ENCODE assay signal across 8 cellular contexts in genomic region chr12:53791735-53792326, GRCh38. TPM values are rescaled to one million over a fixed set of nuclear protein-coding genes. Genes with fewer than 3 reads are reported as not detected.
DNase-seq lines count a peak whose midpoint lies in the region; ATAC-seq lines count a peak whose summit lies in the region.

No MANE protein-coding gene starts in this region.

- no peak for ATAC-seq in T-helper 17 cell
- no peak for ATAC-seq in effector memory CD8-positive, alpha-beta T cell (replicated peaks)
- no peak for ATAC-seq in HG03565 (IDR thresholded peaks at IDR 0.05; ENCODE audit: unreplicated experiment)
- no peak for ATAC-seq in HG02588 (IDR thresholded peaks at IDR 0.05; ENCODE audit: unreplicated experiment)

- H3K36me3 Mint-ChIP-seq in T-helper 17 cell (ENCODE audit: low read depth): no peaks in the 10 kb centered on the region
- no peaks in the 10 kb centered on the region for H3K36me3 Mint-ChIP-seq in effector memory CD8-positive, alpha-beta T cell (ENCODE audit: insufficient read depth)

- H3K27me3 Mint-ChIP-seq in T-helper 17 cell: peaks cover 43% of the 10 kb centered on the region
- peaks cover 27 to 42% of the 10 kb centered on the region in 2 donors for H3K27me3 Mint-ChIP-seq in effector memory CD8-positive, alpha-beta T cell

- no peaks in the 10 kb centered on the region for H3K4me1 Mint-ChIP-seq in T-helper 17 cell
- H3K4me1 Mint-ChIP-seq in effector memory CD8-positive, alpha-beta T cell (ENCODE audit: low read depth in 2 of 2): no peaks in the 10 kb centered on the region

- DNase-seq in NCI-H82 (lab: John Stamatoyannopoulos, UW): peak; percentile 50
- no peak for DNase-seq in NCI-H82 treated with DMSO at 0.1 percent for 48 hours (lab: John Stamatoyannopoulos, UW; ENCODE audit: unreplicated experiment)
- DNase-seq in T-helper 17 cell: peak; percentile 9 to 21 (median 21)
- DNase-seq in effector memory CD8-positive, alpha-beta T cell: peak; percentile 23 to 31 (median 28)
- peak; percentile 28 to 36 for DNase-seq in stimulated activated CD4-positive, alpha-beta T cell treated with anti-CD3 and anti-CD28 coated beads, Interleukin-2, amount 100 ng/mL, for 48 hours
- DNase-seq in NCI-H2171 treated with DMSO at 0.1 percent for 48 hours (lab: John Stamatoyannopoulos, UW): no peak

- H3K4me3 Mint-ChIP-seq in T-helper 17 cell: no peak overlapping the region
- no peak overlapping the region for H3K4me3 Mint-ChIP-seq in effector memory CD8-positive, alpha-beta T cell

- no peak overlapping the region for H3K27ac Mint-ChIP-seq in T-helper 17 cell
- H3K27ac Mint-ChIP-seq in effector memory CD8-positive, alpha-beta T cell: no peak overlapping the region

- no peaks in the 10 kb centered on the region for H3K9me3 ChIP-seq in T-helper 17 cell (ENCODE audit: control insufficient read depth, low read length, poor library complexity, severe bottlenecking)

- no peaks in the 10 kb centered on the region for H3K9me3 Mint-ChIP-seq in effector memory CD8-positive, alpha-beta T cell

RNA-seq across cellular contexts. Expression of gene CISTR, which starts 40.1 kb away (rescaled TPM):
- not detected for total RNA-seq in T-helper 17 cell

Comparison
In these comparisons a context has a peak if more than half of its experiments do, and no peak if none do; other contexts are left out.
1. DNase-seq: peak in NCI-H82 (single experiment), T-helper 17 cell (3 of 3), effector memory CD8-positive, alpha-beta T cell (3 of 3) and stimulated activated CD4-positive, alpha-beta T cell treated with anti-CD3 and anti-CD28 coated beads, Interleukin-2, amount 100 ng/mL, for 48 hours (2 of 2); none in NCI-H82 treated with DMSO at 0.1 percent for 48 hours (single experiment) and NCI-H2171 treated with DMSO at 0.1 percent for 48 hours (single experiment).